1 cellular context compared by ENCODE assay signal in the genomic region with DNA sequence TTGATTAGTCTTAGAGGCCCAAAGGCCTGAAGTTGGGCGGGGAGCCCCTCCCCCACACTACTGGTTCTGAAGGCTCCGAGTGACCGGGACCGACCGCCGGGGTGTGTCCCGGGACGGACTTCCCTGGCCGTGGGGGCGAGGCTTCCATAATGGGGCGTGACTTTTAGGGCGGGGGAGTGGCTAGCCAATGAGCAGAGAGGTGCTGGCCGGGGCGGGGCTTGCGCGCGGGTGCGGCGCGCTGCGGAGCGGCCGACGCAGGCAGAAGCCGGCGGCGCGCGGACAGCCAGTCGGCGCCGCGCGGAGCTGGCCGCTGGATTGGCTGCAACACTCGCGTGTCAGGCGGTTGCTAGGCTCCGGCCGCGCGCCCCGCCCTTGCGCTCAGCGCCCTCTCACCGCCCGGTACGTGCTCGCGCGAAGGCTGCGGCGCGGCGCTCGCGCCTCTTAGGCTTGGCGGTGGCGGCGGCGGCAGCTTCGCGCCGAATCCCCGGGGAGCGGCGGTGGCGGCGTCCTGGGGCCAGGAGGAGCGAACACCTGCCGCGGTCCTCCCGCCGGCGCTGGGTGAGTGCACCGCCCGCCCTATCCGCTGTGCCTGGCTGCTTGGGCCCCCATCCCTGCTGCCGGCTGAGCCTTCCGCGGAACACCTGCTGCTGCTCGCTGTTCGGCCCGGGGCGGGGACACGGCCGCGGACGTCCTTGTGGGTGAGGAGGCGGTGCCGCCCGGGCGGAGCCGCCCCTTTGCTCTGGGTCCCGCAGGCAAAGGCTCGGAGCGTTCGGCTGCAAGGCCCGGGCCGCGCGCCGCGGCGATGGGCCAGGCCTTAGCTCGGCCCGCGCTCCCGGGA.
TF ChIP-seq lines count a peak whose summit lies in the region.

A gene (plus strand): TSS at position 392 of the 838 bp plus-strand sequence. CDS start 40,268 bp downstream, outside the sequence.

TF ChIP-seq in HepG2, 621 proteins besides CTCF, POLR2A, EP300 and RAD21 (continued from another document and continues in another):
- TF ChIP-seq CENPT (CRISPR knock-in tag; IDR thresholded peaks at IDR 0.05; ENCODE audit: low read depth) (no peak), ZNF773 (CRISPR knock-in tag; IDR thresholded peaks at IDR 0.05; ENCODE audit: borderline replicate concordance) (no peak), ZNF589 (CRISPR knock-in tag; conservative IDR thresholded peaks at IDR 0.05) (no peak), ZMYM3 (CRISPR knock-in tag; IDR thresholded peaks at IDR 0.05) (no peak), RFX1 (IDR thresholded peaks at IDR 0.05) (peak; percentile 82), ELF1 (CRISPR knock-in tag; IDR thresholded peaks at IDR 0.05) (no peak), ZNF274 (CRISPR knock-in tag; IDR thresholded peaks at IDR 0.05) (no peak; the same call in 1 of the 2 replicates), ZNF891 (CRISPR knock-in tag; IDR thresholded peaks at IDR 0.05) (peak; percentile 54; the same call in 1 of the 2 replicates), NCOA5 (CRISPR knock-in tag; IDR thresholded peaks at IDR 0.05) (no peak), STAG1 (CRISPR knock-in tag; IDR thresholded peaks at IDR 0.05) (no peak), NR2F1 (CRISPR knock-in tag; IDR thresholded peaks at IDR 0.05) (no peak), GPN1 (CRISPR knock-in tag; IDR thresholded peaks at IDR 0.05; ENCODE audit: borderline replicate concordance) (no peak), TBP (CRISPR knock-in tag; IDR thresholded peaks at IDR 0.05) (0 out of 2 replicates have a peak, but pooled peaks have one; percentile 17), ZNF382 (CRISPR knock-in tag; IDR thresholded peaks at IDR 0.05; ENCODE audit: borderline replicate concordance) (no peak), NKX3-1 (CRISPR knock-in tag; IDR thresholded peaks at IDR 0.05) (no peak), TSC22D2 (CRISPR knock-in tag; IDR thresholded peaks at IDR 0.05; ENCODE audit: borderline replicate concordance) (peak; percentile 63; the same call in 1 of the 2 replicates), BCL6 (CRISPR knock-in tag; IDR thresholded peaks at IDR 0.05) (peak; percentile 56), ZKSCAN5 (CRISPR knock-in tag; IDR thresholded peaks at IDR 0.05) (no peak), ZNF850 (CRISPR knock-in tag; conservative IDR thresholded peaks at IDR 0.05) (no peak), ZFP36L2 (CRISPR knock-in tag; IDR thresholded peaks at IDR 0.05) (no peak), ZNF678 (CRISPR knock-in tag; IDR thresholded peaks at IDR 0.05) (no peak), ZNF12 (CRISPR knock-in tag; IDR thresholded peaks at IDR 0.05) (no peak), NFKBIZ (CRISPR knock-in tag; IDR thresholded peaks at IDR 0.05) (no peak), EED (CRISPR knock-in tag; IDR thresholded peaks at IDR 0.05) (peak; percentile 74), ZNF543 (CRISPR knock-in tag; IDR thresholded peaks at IDR 0.05) (no peak), TOE1 (CRISPR knock-in tag; IDR thresholded peaks at IDR 0.05) (no peak), ZNF598 (CRISPR knock-in tag; IDR thresholded peaks at IDR 0.05; ENCODE audit: borderline replicate concordance) (no peak), ZBTB7A (CRISPR knock-in tag; IDR thresholded peaks at IDR 0.05) (peak; percentile 59; the same call in 1 of the 2 replicates), PITX1 (CRISPR knock-in tag; IDR thresholded peaks at IDR 0.05) (no peak; the same call in 1 of the 2 replicates)
- TF ChIP-seq, protein P1, sequence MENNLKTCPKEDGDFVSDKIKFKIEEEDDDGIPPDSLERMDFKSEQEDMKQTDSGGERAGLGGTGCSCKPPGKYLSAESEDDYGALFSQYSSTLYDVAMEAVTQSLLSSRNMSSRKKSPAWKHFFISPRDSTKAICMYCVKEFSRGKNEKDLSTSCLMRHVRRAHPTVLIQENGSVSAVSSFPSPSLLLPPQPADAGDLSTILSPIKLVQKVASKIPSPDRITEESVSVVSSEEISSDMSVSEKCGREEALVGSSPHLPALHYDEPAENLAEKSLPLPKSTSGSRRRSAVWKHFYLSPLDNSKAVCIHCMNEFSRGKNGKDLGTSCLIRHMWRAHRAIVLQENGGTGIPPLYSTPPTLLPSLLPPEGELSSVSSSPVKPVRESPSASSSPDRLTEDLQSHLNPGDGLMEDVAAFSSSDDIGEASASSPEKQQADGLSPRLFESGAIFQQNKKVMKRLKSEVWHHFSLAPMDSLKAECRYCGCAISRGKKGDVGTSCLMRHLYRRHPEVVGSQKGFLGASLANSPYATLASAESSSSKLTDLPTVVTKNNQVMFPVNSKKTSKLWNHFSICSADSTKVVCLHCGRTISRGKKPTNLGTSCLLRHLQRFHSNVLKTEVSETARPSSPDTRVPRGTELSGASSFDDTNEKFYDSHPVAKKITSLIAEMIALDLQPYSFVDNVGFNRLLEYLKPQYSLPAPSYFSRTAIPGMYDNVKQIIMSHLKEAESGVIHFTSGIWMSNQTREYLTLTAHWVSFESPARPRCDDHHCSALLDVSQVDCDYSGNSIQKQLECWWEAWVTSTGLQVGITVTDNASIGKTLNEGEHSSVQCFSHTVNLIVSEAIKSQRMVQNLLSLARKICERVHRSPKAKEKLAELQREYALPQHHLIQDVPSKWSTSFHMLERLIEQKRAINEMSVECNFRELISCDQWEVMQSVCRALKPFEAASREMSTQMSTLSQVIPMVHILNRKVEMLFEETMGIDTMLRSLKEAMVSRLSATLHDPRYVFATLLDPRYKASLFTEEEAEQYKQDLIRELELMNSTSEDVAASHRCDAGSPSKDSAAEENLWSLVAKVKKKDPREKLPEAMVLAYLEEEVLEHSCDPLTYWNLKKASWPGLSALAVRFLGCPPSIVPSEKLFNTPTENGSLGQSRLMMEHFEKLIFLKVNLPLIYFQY (CRISPR knock-in tag; IDR thresholded peaks at IDR 0.05; ENCODE audit: borderline replicate concordance): peak; percentile 95
- TF ChIP-seq, protein P2, sequence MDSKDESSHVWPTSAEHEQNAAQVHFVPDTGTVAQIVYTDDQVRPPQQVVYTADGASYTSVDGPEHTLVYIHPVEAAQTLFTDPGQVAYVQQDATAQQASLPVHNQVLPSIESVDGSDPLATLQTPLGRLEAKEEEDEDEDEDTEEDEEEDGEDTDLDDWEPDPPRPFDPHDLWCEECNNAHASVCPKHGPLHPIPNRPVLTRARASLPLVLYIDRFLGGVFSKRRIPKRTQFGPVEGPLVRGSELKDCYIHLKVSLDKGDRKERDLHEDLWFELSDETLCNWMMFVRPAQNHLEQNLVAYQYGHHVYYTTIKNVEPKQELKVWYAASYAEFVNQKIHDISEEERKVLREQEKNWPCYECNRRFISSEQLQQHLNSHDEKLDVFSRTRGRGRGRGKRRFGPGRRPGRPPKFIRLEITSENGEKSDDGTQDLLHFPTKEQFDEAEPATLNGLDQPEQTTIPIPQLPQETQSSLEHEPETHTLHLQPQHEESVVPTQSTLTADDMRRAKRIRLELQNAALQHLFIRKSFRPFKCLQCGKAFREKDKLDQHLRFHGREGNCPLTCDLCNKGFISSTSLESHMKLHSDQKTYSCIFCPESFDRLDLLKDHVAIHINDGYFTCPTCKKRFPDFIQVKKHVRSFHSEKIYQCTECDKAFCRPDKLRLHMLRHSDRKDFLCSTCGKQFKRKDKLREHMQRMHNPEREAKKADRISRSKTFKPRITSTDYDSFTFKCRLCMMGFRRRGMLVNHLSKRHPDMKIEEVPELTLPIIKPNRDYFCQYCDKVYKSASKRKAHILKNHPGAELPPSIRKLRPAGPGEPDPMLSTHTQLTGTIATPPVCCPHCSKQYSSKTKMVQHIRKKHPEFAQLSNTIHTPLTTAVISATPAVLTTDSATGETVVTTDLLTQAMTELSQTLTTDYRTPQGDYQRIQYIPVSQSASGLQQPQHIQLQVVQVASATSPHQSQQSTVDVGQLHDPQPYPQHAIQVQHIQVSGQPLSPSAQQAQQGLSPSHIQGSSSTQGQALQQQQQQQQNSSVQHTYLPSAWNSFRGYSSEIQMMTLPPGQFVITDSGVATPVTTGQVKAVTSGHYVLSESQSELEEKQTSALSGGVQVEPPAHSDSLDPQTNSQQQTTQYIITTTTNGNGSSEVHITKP (CRISPR knock-in tag; IDR thresholded peaks at IDR 0.05; ENCODE audit: low read depth): no peak
- TF ChIP-seq, protein P3, sequence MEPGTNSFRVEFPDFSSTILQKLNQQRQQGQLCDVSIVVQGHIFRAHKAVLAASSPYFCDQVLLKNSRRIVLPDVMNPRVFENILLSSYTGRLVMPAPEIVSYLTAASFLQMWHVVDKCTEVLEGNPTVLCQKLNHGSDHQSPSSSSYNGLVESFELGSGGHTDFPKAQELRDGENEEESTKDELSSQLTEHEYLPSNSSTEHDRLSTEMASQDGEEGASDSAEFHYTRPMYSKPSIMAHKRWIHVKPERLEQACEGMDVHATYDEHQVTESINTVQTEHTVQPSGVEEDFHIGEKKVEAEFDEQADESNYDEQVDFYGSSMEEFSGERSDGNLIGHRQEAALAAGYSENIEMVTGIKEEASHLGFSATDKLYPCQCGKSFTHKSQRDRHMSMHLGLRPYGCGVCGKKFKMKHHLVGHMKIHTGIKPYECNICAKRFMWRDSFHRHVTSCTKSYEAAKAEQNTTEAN (CRISPR knock-in tag; conservative IDR thresholded peaks at IDR 0.05): peak; percentile 44; the same call in 1 of the 2 replicates
- TF ChIP-seq, protein P4, sequence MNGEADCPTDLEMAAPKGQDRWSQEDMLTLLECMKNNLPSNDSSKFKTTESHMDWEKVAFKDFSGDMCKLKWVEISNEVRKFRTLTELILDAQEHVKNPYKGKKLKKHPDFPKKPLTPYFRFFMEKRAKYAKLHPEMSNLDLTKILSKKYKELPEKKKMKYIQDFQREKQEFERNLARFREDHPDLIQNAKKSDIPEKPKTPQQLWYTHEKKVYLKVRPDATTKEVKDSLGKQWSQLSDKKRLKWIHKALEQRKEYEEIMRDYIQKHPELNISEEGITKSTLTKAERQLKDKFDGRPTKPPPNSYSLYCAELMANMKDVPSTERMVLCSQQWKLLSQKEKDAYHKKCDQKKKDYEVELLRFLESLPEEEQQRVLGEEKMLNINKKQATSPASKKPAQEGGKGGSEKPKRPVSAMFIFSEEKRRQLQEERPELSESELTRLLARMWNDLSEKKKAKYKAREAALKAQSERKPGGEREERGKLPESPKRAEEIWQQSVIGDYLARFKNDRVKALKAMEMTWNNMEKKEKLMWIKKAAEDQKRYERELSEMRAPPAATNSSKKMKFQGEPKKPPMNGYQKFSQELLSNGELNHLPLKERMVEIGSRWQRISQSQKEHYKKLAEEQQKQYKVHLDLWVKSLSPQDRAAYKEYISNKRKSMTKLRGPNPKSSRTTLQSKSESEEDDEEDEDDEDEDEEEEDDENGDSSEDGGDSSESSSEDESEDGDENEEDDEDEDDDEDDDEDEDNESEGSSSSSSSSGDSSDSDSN (CRISPR knock-in tag; IDR thresholded peaks at IDR 0.05): peak; percentile 96
- TF ChIP-seq, protein P5, sequence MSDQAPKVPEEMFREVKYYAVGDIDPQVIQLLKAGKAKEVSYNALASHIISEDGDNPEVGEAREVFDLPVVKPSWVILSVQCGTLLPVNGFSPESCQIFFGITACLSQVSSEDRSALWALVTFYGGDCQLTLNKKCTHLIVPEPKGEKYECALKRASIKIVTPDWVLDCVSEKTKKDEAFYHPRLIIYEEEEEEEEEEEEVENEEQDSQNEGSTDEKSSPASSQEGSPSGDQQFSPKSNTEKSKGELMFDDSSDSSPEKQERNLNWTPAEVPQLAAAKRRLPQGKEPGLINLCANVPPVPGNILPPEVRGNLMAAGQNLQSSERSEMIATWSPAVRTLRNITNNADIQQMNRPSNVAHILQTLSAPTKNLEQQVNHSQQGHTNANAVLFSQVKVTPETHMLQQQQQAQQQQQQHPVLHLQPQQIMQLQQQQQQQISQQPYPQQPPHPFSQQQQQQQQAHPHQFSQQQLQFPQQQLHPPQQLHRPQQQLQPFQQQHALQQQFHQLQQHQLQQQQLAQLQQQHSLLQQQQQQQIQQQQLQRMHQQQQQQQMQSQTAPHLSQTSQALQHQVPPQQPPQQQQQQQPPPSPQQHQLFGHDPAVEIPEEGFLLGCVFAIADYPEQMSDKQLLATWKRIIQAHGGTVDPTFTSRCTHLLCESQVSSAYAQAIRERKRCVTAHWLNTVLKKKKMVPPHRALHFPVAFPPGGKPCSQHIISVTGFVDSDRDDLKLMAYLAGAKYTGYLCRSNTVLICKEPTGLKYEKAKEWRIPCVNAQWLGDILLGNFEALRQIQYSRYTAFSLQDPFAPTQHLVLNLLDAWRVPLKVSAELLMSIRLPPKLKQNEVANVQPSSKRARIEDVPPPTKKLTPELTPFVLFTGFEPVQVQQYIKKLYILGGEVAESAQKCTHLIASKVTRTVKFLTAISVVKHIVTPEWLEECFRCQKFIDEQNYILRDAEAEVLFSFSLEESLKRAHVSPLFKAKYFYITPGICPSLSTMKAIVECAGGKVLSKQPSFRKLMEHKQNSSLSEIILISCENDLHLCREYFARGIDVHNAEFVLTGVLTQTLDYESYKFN (CRISPR knock-in tag; conservative IDR thresholded peaks at IDR 0.05): no peak
- TF ChIP-seq, protein P6, sequence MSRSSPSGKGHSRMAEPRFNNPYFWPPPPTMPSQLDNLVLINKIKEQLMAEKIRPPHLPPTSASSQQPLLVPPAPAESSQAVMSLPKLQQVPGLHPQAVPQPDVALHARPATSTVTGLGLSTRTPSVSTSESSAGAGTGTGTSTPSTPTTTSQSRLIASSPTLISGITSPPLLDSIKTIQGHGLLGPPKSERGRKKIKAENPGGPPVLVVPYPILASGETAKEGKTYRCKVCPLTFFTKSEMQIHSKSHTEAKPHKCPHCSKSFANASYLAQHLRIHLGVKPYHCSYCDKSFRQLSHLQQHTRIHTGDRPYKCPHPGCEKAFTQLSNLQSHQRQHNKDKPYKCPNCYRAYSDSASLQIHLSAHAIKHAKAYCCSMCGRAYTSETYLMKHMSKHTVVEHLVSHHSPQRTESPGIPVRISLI (CRISPR knock-in tag; IDR thresholded peaks at IDR 0.05; ENCODE audit: borderline replicate concordance): no peak
- TF ChIP-seq, protein P7, sequence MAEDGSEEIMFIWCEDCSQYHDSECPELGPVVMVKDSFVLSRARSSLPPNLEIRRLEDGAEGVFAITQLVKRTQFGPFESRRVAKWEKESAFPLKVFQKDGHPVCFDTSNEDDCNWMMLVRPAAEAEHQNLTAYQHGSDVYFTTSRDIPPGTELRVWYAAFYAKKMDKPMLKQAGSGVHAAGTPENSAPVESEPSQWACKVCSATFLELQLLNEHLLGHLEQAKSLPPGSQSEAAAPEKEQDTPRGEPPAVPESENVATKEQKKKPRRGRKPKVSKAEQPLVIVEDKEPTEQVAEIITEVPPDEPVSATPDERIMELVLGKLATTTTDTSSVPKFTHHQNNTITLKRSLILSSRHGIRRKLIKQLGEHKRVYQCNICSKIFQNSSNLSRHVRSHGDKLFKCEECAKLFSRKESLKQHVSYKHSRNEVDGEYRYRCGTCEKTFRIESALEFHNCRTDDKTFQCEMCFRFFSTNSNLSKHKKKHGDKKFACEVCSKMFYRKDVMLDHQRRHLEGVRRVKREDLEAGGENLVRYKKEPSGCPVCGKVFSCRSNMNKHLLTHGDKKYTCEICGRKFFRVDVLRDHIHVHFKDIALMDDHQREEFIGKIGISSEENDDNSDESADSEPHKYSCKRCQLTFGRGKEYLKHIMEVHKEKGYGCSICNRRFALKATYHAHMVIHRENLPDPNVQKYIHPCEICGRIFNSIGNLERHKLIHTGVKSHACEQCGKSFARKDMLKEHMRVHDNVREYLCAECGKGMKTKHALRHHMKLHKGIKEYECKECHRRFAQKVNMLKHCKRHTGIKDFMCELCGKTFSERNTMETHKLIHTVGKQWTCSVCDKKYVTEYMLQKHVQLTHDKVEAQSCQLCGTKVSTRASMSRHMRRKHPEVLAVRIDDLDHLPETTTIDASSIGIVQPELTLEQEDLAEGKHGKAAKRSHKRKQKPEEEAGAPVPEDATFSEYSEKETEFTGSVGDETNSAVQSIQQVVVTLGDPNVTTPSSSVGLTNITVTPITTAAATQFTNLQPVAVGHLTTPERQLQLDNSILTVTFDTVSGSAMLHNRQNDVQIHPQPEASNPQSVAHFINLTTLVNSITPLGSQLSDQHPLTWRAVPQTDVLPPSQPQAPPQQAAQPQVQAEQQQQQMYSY (CRISPR knock-in tag; IDR thresholded peaks at IDR 0.05): no peak; the same call in 1 of the 2 replicates
